20 cellular contexts compared by ENCODE assay signal in the genomic region with DNA sequence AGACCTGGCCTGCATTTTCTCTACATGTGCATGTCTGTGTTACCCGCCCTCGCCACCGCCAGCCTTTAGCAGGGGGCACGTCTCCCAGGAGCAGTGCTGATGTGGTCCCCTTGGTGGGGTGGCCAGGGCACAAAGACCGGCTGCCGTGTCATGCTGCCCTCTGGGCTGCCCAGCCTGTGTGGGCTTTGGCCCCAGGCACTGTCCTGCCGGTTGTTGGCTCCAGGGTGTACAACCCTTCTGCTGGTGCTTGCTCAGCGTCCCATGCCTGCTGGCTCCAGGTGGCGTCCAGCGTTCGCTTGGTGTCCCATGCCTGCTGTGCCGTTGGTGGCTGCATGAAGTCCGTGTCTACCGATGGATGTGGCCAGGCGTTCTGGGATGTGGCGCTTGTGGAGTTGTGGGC. TPM values are rescaled to one million over a fixed set of nuclear protein-coding genes. Genes with fewer than 3 reads are reported as not detected.
DNase-seq lines count a peak whose midpoint lies in the region; ATAC-seq, FAIRE-seq and TF ChIP-seq lines count a peak whose summit lies in the region.
"Had no signal": no experiment of that assay in that cellular context is flagged by ENCODE, and none has a peak within 500 bp of the region (broad histone marks: within the 10 kb centered on the region; RNA-seq: fewer than 3 reads in every experiment).

No MANE protein-coding gene starts in this region.

- H4K8ac ChIP-seq in mesendoderm (ENCODE audit: low read depth, low read length): no peak overlapping the region

- H4K5ac ChIP-seq in mesendoderm (ENCODE audit: low read length): no peak overlapping the region

- no peak for ATAC-seq in left cardiac atrium
- ATAC-seq in HG02885 (IDR thresholded peaks at IDR 0.05; ENCODE audit: poor library complexity, unreplicated experiment): no peak
- ATAC-seq: activated CD8-positive, alpha-beta memory T cell treated with anti-CD3 and anti-CD28 coated beads, Interleukin-2, amount 10 ng/mL, durations not matched to agents 7 days and 5 days; esophagus mucosa had no signal

- H2AFZ ChIP-seq in keratinocyte (ENCODE audit: control insufficient read depth, low read length): no peak overlapping the region

- H3K4ac ChIP-seq in mesendoderm (ENCODE audit: low read depth, low read length): no peak overlapping the region

- dilution Hi-C loops in keratinocyte (cut with MboI; ENCODE audit: extremely low pct_ligation_motif_present, low sequenced_read_pairs): no loop called here

- no peaks in the 10 kb centered on the region for H3K36me3 ChIP-seq in right atrium auricular region
- H3K36me3 ChIP-seq in keratinocyte (ENCODE audit: control insufficient read depth in 2 of 2, extremely low read depth in 1 of 2, insufficient read depth in 2 of 2, low read length in 2 of 2): peaks cover 10 to 23% of the 10 kb centered on the region in 2 experiments
- H3K36me3 ChIP-seq in mesendoderm (ENCODE audit: control insufficient read depth, insufficient read depth, low read length): no peaks in the 10 kb centered on the region

- intact Hi-C loops in left cardiac atrium (cut with DNase I): loop anchor here in 1 of 2 donors (5.0 kb wide), 1 partner anchor 43 kb away; no protein-coding TSS in a partner anchor

- peaks cover 92% of the 10 kb centered on the region for H3K79me2 ChIP-seq in keratinocyte (ENCODE audit: control insufficient read depth, insufficient read depth, low read length)
- H3K79me2 ChIP-seq in mesendoderm (ENCODE audit: control insufficient read depth, insufficient read depth, low read length): no peaks in the 10 kb centered on the region

- TF ChIP-seq CTCF in right atrium auricular region (IDR thresholded peaks at IDR 0.05) (no peak), keratinocyte (optimal IDR thresholded peaks at IDR 0.05 in 1 of 3, IDR thresholded peaks at IDR 0.05 in 1 of 3, conservative IDR thresholded peaks at IDR 0.05 in 1 of 3; ENCODE audit: extremely low read depth in 1 of 3, insufficient read depth in 2 of 3, low read length in 3 of 3) (no peak), retinal pigment epithelial cell (conservative IDR thresholded peaks at IDR 0.05; ENCODE audit: low read depth, low read length) (no peak)

- no CpG with 5 or more reads among the region's 16 CpGs for WGBS in mesendoderm (ENCODE audit: extremely low coverage, insufficient coverage, low lambda C conversion rate)

- H3K18ac ChIP-seq in mesendoderm (ENCODE audit: low read length): no peak overlapping the region

- H3K4me1 ChIP-seq in right atrium auricular region (peaks cover 0 to 77% of the 10 kb centered on the region in 2 donors), keratinocyte (ENCODE audit: control insufficient read depth, extremely low read depth, insufficient read depth, low read length) (peaks cover 77% of the 10 kb centered on the region), mesendoderm (ENCODE audit: control insufficient read depth, low read depth, low read length) (no peaks in the 10 kb centered on the region)

- H3K23ac ChIP-seq in mesendoderm (ENCODE audit: low read length): no peak overlapping the region

- peaks cover 14% of the 10 kb centered on the region for H3K79me1 ChIP-seq in mesendoderm (ENCODE audit: low read length)

- H2BK5ac ChIP-seq in mesendoderm (ENCODE audit: low read length): no peak overlapping the region

- H3K27ac ChIP-seq in right atrium auricular region: peak overlapping the region; percentile 16 to 63
- peak overlapping the region; percentile 73 for H3K27ac ChIP-seq in keratinocyte (ENCODE audit: control insufficient read depth, insufficient read depth, low read length)
- no peak overlapping the region for H3K27ac ChIP-seq in mesendoderm (ENCODE audit: low read depth, low read length)

- peaks cover 47% of the 10 kb centered on the region for H4K20me1 ChIP-seq in keratinocyte (ENCODE audit: control insufficient read depth, extremely low read depth, insufficient read depth, low read length)

- H3K4me2 ChIP-seq in keratinocyte (ENCODE audit: control insufficient read depth, extremely low read depth, insufficient read depth, low read depth, low read length): peak overlapping the region; percentile 99
- H3K4me2 ChIP-seq in mesendoderm (ENCODE audit: low read length): no peak overlapping the region

- H3K9ac ChIP-seq in keratinocyte (ENCODE audit: control insufficient read depth, extremely low read depth, insufficient read depth, low read length) (peak overlapping the region; percentile 89), mesendoderm (ENCODE audit: low read length) (no peak overlapping the region)

- no peak overlapping the region for H2BK120ac ChIP-seq in mesendoderm (ENCODE audit: low read depth, low read length)

- no peak for DNase-seq in right atrium auricular region (ENCODE audit: low spot score)
- no peak for DNase-seq in left cardiac atrium
- DNase-seq in keratinocyte (ENCODE audit: low read depth, low spot score): no peak
- no peak for DNase-seq in retinal pigment epithelial cell (ENCODE audit: low read depth)
- DNase-seq in anterior cingulate cortex (lab: John Stamatoyannopoulos, UW): no peak
- DNase-seq in cerebellar nuclear complex (lab: John Stamatoyannopoulos, UW): no peak
- no peak for DNase-seq in mesendoderm
- DNase-seq: activated CD4-positive, alpha-beta T cell treated with anti-CD3 and anti-CD28 coated beads, Interleukin-2, amount 10 ng/mL, durations not matched to agents 7 days and 5 days; activated CD8-positive, alpha-beta memory T cell treated with anti-CD3 and anti-CD28 coated beads, Interleukin-2, amount 10 ng/mL, durations not matched to agents 7 days and 5 days; activated naive CD8-positive, alpha-beta T cell treated with anti-CD3 and anti-CD28 coated beads for 36 hours; DND-41; effector memory CD4-positive, alpha-beta T cell; foreskin melanocyte; NCI-H1417 treated with DMSO at 0.1 percent for 48 hours; WERI-Rb-1 had no signal

- H3K9me3 ChIP-seq in right atrium auricular region (no peaks in the 10 kb centered on the region), keratinocyte (ENCODE audit: control insufficient read depth, low read depth, low read length) (no peaks in the 10 kb centered on the region)

- peaks cover 12% of the 10 kb centered on the region for H3K9me1 ChIP-seq in keratinocyte (ENCODE audit: control insufficient read depth, extremely low read depth, insufficient read depth, low read length)

- H2AK5ac ChIP-seq in mesendoderm (ENCODE audit: low read length): no peak overlapping the region

- H2BK15ac ChIP-seq in mesendoderm (replicated peaks; ENCODE audit: low read depth): no peak overlapping the region

- no peak for FAIRE-seq in keratinocyte (lab: Jason Lieb, UNC)
- FAIRE-seq: A204.1, GM12891, islet of Langerhans had no signal

- H3K27me3 ChIP-seq in right atrium auricular region (no peaks in the 10 kb centered on the region), keratinocyte (ENCODE audit: control insufficient read depth, extremely low read depth, insufficient read depth, low read length) (no peaks in the 10 kb centered on the region), mesendoderm (ENCODE audit: insufficient read depth, low read length, poor library complexity) (no peaks in the 10 kb centered on the region)

- no peak overlapping the region for H3K4me3 ChIP-seq in right atrium auricular region
- H3K4me3 ChIP-seq in keratinocyte (ENCODE audit: control insufficient read depth in 2 of 3, extremely low read depth in 1 of 3, insufficient read depth in 2 of 3, low read depth in 1 of 3, low read length in 3 of 3): peak overlapping the region; percentile 19 to 84 (median 83)
- peak overlapping the region; percentile 21 for H3K4me3 ChIP-seq in retinal pigment epithelial cell (ENCODE audit: low read length)
- H3K4me3 ChIP-seq in mesendoderm (ENCODE audit: low read length): no peak overlapping the region

- H3K56ac ChIP-seq in mesendoderm (ENCODE audit: low read length): no peak overlapping the region

RNA-seq across cellular contexts. Expression of a gene that starts 4.1 kb away (rescaled TPM):
- total RNA-seq in right atrium auricular region (10 to 100 TPM; 27.9 to 36.5 TPM), left cardiac atrium (10 to 100 TPM; 32.8 to 38.0 TPM)
- 48.9 to 74.4 TPM (median 56.7 TPM) in 3 replicates for polyA plus RNA-seq in keratinocyte
- 102 TPM for polyA plus RNA-seq in keratinocyte (2011; ENCODE audit: low read depth)
- 30.3 and 63.1 TPM in 2 replicates for polyA plus RNA-seq in keratinocyte (2011; cell fraction: cytosol; rRNA removed)
- polyA plus RNA-seq in keratinocyte (2011; cell fraction: nucleus; rRNA removed): 87.9 and 109 TPM in 2 replicates
- 66.3 and 124 TPM in 2 replicates for polyA plus RNA-seq in keratinocyte (2012; ENCODE audit: low replicate concordance)
- polyA minus RNA-seq in keratinocyte: 44.6 to 102 TPM (median 54.9 TPM) in 3 replicates
- 94.8 TPM for polyA minus RNA-seq in keratinocyte (2011; cell fraction: cytosol; rRNA and poly(A)+ RNA removed)
- 66.4 and 99.6 TPM in 2 replicates for polyA minus RNA-seq in keratinocyte (2011; cell fraction: nucleus; rRNA and poly(A)+ RNA removed)
- 12.3 TPM for polyA plus RNA-seq in mesendoderm (2013, experiment 1 of 2)
- polyA plus RNA-seq in mesendoderm (2013, experiment 2 of 2): 11.6 TPM

RNA-seq across cellular contexts. Expression of a gene that starts 47.5 kb away (rescaled TPM):
- total RNA-seq in right atrium auricular region: 10 to 100 TPM; 12.9 to 17.5 TPM
- 10 to 100 TPM; 17.4 to 19.1 TPM for total RNA-seq in left cardiac atrium
- polyA plus RNA-seq in keratinocyte: 14.5 to 26.7 TPM (median 20.9 TPM) in 3 replicates
- 18.9 TPM for polyA plus RNA-seq in keratinocyte (2011; ENCODE audit: low read depth)
- 12.8 and 20.2 TPM in 2 replicates for polyA plus RNA-seq in keratinocyte (2011; cell fraction: cytosol; rRNA removed)
- polyA plus RNA-seq in keratinocyte (2011; cell fraction: nucleus; rRNA removed): 12.8 and 15.0 TPM in 2 replicates
- 5.6 and 22.8 TPM in 2 replicates for polyA plus RNA-seq in keratinocyte (2012; ENCODE audit: low replicate concordance)
- polyA minus RNA-seq in keratinocyte: 7.6 to 13.2 TPM (median 10.2 TPM) in 3 replicates
- polyA minus RNA-seq in keratinocyte (2011; cell fraction: cytosol; rRNA and poly(A)+ RNA removed): 19.2 TPM
- 8.2 and 9.0 TPM in 2 replicates for polyA minus RNA-seq in keratinocyte (2011; cell fraction: nucleus; rRNA and poly(A)+ RNA removed)
- polyA plus RNA-seq in mesendoderm (2013, experiment 1 of 2): 11.6 TPM
- 11.8 TPM for polyA plus RNA-seq in mesendoderm (2013, experiment 2 of 2)

Comparison
In these comparisons a context has a peak if more than half of its experiments do, and no peak if none do; other contexts are left out.
1. H3K4me3 ChIP-seq: peak in keratinocyte (3 of 3) and retinal pigment epithelial cell (single experiment); none in right atrium auricular region (0 of 2) and mesendoderm (single experiment).